11 cellular contexts compared by ENCODE assay signal in genomic region chr2:239225456-239225855, GRCh38.
DNase-seq lines count a peak whose midpoint lies in the region; ATAC-seq and TF ChIP-seq lines count a peak whose summit lies in the region.
"Had no signal": no experiment of that assay in that cellular context is flagged by ENCODE, and none has a peak within 500 bp of the region (broad histone marks: within the 10 kb centered on the region; RNA-seq: fewer than 3 reads in every experiment).

No MANE protein-coding gene starts in this region.

- no peaks in the 10 kb centered on the region for H3K9me3 ChIP-seq in neutrophil
- no peaks in the 10 kb centered on the region for H3K9me3 ChIP-seq in PC-9 (ENCODE audit: insufficient read depth, low read depth)

- no TSS peak for BruUV-seq in PC-9 (replicated peaks; lab: Mats Ljungman, UMichigan)

- peak overlapping the region; percentile 54; the same call in 1 of the 2 replicates for H3K4me3 ChIP-seq in ACC112 (ENCODE audit: low read depth, low read length)
- H3K4me3 ChIP-seq in dorsolateral prefrontal cortex, result peak overlapping the region in 1 of 59 donors; percentile 2
- H3K4me3 ChIP-seq in neutrophil (ENCODE audit: low read depth in 1 of 2, low read length in 1 of 2), result peak overlapping the region; percentile 30 to 63
- no peak overlapping the region for H3K4me3 ChIP-seq in PC-9

- no peak overlapping the region for H3K4me2 ChIP-seq in PC-9

- H2AFZ ChIP-seq in ACC112 (ENCODE audit: low read length, unreplicated experiment), result peak overlapping the region; percentile 73
- H2AFZ ChIP-seq in PC-9, result no peak overlapping the region

- H3K27me3 ChIP-seq in ACC112 (ENCODE audit: insufficient read depth, low read length) (no peaks in the 10 kb centered on the region), dorsolateral prefrontal cortex (no peaks in the 10 kb centered on the region), neutrophil (no peaks in the 10 kb centered on the region), PC-9 (ENCODE audit: insufficient read depth, low read depth) (no peaks in the 10 kb centered on the region)

- POLR2A ChIA-PET in PC-9 (lab: Charles Lee; ENCODE audit: unreplicated experiment), result no interaction called here

- H3K27ac ChIP-seq in ACC112 (ENCODE audit: low read depth, low read length), result no peak overlapping the region
- H3K27ac ChIP-seq in dorsolateral prefrontal cortex, result peak overlapping the region in 58 of 59 donors; percentile 15 to 99 (median 94)
- H3K27ac ChIP-seq in neutrophil, result peak overlapping the region; percentile 80
- no peak overlapping the region for H3K27ac ChIP-seq in PC-9

- H4K20me1 ChIP-seq in PC-9 (ENCODE audit: insufficient read depth), result 0 out of 2 replicates have a peak, but pooled peaks cover 5% of the 10 kb centered on the region

- no peak for ATAC-seq in sciatic nerve

- DNase-seq in NCI-H1417 treated with DMSO at 0.1 percent for 48 hours (lab: John Stamatoyannopoulos, UW), result peak; percentile 23
- DNase-seq in dorsolateral prefrontal cortex, result no peak
- DNase-seq in HuH-7.5 (ENCODE audit: low spot score), result no peak
- no peak for DNase-seq in sciatic nerve (ENCODE audit: low spot score)
- no peak for DNase-seq in PC-9
- no peak for DNase-seq in amniotic stem cell (lab: John Stamatoyannopoulos, UW)
- DNase-seq: activated gamma-delta T cell treated with Interleukin-2 at 50 U/mL for 16 hours, Kasumi-1, occipital lobe had no signal

- no peak for TF ChIP-seq CTCF in dorsolateral prefrontal cortex (IDR thresholded peaks at IDR 0.05 in 54 of 56, conservative IDR thresholded peaks at IDR 0.05 in 2 of 56; ENCODE audit: low read depth in 1 of 56, partially characterized antibody in 56 of 56)
- no peak for TF ChIP-seq CTCF in neutrophil (IDR thresholded peaks at IDR 0.05)
- no peak for TF ChIP-seq CTCF in PC-9 (conservative IDR thresholded peaks at IDR 0.05)

- no peaks in the 10 kb centered on the region for H3K9me2 ChIP-seq in PC-9 (ENCODE audit: insufficient read depth)

- peaks cover 25% of the 10 kb centered on the region for H3K79me2 ChIP-seq in ACC112 (ENCODE audit: control insufficient read depth, insufficient read depth, low read length, unreplicated experiment)
- peaks cover 10% of the 10 kb centered on the region; the same call in 1 of the 2 replicates for H3K79me2 ChIP-seq in PC-9 (ENCODE audit: low read depth)

- H3F3A ChIP-seq in PC-9 (ENCODE audit: insufficient read depth, low read depth), result peaks cover 7% of the 10 kb centered on the region; the same call in 1 of the 2 replicates

- intact Hi-C loops in dorsolateral prefrontal cortex (cut with DNase I), result loop anchor here in 1 of 2 donors (5.0 kb wide), 1 partner anchor 92 kb away; no protein-coding TSS in a partner anchor
- intact Hi-C loops in sciatic nerve (cut with DNase I), result no loop called here
- intact Hi-C loops in PC-9 (cut with micrococcal nuclease; ENCODE audit: unreplicated experiment), result no loop called here

- CTCF ChIA-PET in PC-9 (lab: Charles Lee), result no interaction called here

- peaks cover 53% of the 10 kb centered on the region for H3K4me1 ChIP-seq in ACC112 (ENCODE audit: control insufficient read depth, insufficient read depth, low read length, unreplicated experiment)
- peaks cover 93 to 100% of the 10 kb centered on the region in 2 experiments for H3K4me1 ChIP-seq in neutrophil (ENCODE audit: control insufficient read depth in 1 of 2, insufficient read depth in 1 of 2, low read depth in 1 of 2, low read length in 1 of 2)
- peaks cover 16% of the 10 kb centered on the region for H3K4me1 ChIP-seq in PC-9 (replicated peaks; ENCODE audit: insufficient read depth)

- H3K36me3 ChIP-seq in ACC112 (ENCODE audit: insufficient read depth, low read length) (no peaks in the 10 kb centered on the region), neutrophil (no peaks in the 10 kb centered on the region), PC-9 (ENCODE audit: low read depth) (no peaks in the 10 kb centered on the region)

Comparison
In these comparisons a context has a peak if more than half of its experiments do, and no peak if none do; other contexts are left out.
1. H3K27ac ChIP-seq: peak in dorsolateral prefrontal cortex (58 of 59) and neutrophil (single experiment); none in ACC112 (single experiment) and PC-9 (single experiment).